ENCODE assay signal across 8 cellular contexts in genomic region chr10:71974489-71975011, GRCh38. TPM values are rescaled to one million over a fixed set of nuclear protein-coding genes. Genes with fewer than 3 reads are reported as not detected.
A peak's percentile ranks its signal among the peaks of the same experiment; 100 is the strongest.
DNase-seq lines count a peak whose midpoint lies in the region; ATAC-seq and TF ChIP-seq lines count a peak whose summit lies in the region.

No MANE protein-coding gene starts in this region.

- DNase-seq in AG04450 (ENCODE audit: low read depth, low spot score): no peak
- peak; percentile 51 for DNase-seq in HCT116 (ENCODE audit: low read depth, low spot score)
- peak; percentile 72 for DNase-seq in activated CD8-positive, alpha-beta memory T cell treated with anti-CD3 and anti-CD28 coated beads, Interleukin-2, amount 50 U/mL, for 48 hours
- DNase-seq in islet precursor cell: peak; percentile 71
- peak; percentile 43 to 67 for DNase-seq in stimulated activated naive CD8-positive, alpha-beta T cell treated with anti-CD3 and anti-CD28 coated beads, Interleukin-15, amount 100 ng/mL, for 72 hours
- no peak for DNase-seq in NOMO-1 treated with dmso at 0.1 percent for 144 hours (lab: John Stamatoyannopoulos, UW; ENCODE audit: unreplicated experiment)
- DNase-seq in WTC11 (ENCODE audit: low spot score): no peak
- no peak for DNase-seq in mucosa of descending colon

- BruUV-seq in HCT116 (replicated peaks; lab: Mats Ljungman, UMichigan): no TSS peak

- H3K36me3 Mint-ChIP-seq in WTC11: no peaks in the 10 kb centered on the region

- H3K27ac Mint-ChIP-seq in stimulated activated naive CD8-positive, alpha-beta T cell treated with anti-CD3 and anti-CD28 coated beads, Interleukin-15, amount 100 ng/mL, for 72 hours: no peak overlapping the region
- no peak overlapping the region for H3K27ac Mint-ChIP-seq in WTC11

- TF ChIP-seq CTCF in AG04450 (IDR thresholded peaks at IDR 0.05; ENCODE audit: low read depth, low read length): no peak
- no peak for TF ChIP-seq CTCF in HCT116 (IDR thresholded peaks at IDR 0.05 in 2 of 3, conservative IDR thresholded peaks at IDR 0.05 in 1 of 3; ENCODE audit: borderline replicate concordance in 1 of 3, insufficient read depth in 1 of 3, low read depth in 2 of 3, low read length in 2 of 3)
- no peak for TF ChIP-seq CTCF in WTC11 (IDR thresholded peaks at IDR 0.05)
- no peak for TF ChIP-seq CTCF in mucosa of descending colon (IDR thresholded peaks at IDR 0.05)

- no peak for TF ChIP-seq POLR2A in HCT116 (IDR thresholded peaks at IDR 0.05; ENCODE audit: borderline replicate concordance, extremely low read depth, insufficient read depth, insufficient read length)

- no peaks in the 10 kb centered on the region for H3K36me3 ChIP-seq in HCT116 (ENCODE audit: control insufficient read depth in 1 of 2, insufficient read depth in 2 of 2, low read length in 2 of 2)
- H3K36me3 ChIP-seq in mucosa of descending colon (ENCODE audit: low read depth): no peaks in the 10 kb centered on the region

- H3K4me1 Mint-ChIP-seq in stimulated activated naive CD8-positive, alpha-beta T cell treated with anti-CD3 and anti-CD28 coated beads, Interleukin-15, amount 100 ng/mL, for 72 hours: peaks cover 61% of the 10 kb centered on the region
- peaks cover 20% of the 10 kb centered on the region for H3K4me1 Mint-ChIP-seq in WTC11

- peak overlapping the region; percentile 73 for H3K4me2 ChIP-seq in HCT116 (ENCODE audit: low read length)

- CTCF ChIA-PET in AG04450 (lab: Charles Lee) (interaction anchor here (0.6 to 1.7 kb wide), 4 partner anchors 10 to 1936 kb away, joined by 3 to 4 read pairs (median 4); partner anchors contain the start of gene PLAU), HCT116 (lab: Charles Lee) (no interaction called here), WTC11 (lab: Charles Lee) (interaction anchor here (1.1 to 2.2 kb wide), 3 partner anchors 17 to 74 kb away, joined by 3 to 10 read pairs (median 7); no protein-coding TSS in a partner anchor)

- no peaks in the 10 kb centered on the region for H4K20me1 ChIP-seq in HCT116 (ENCODE audit: insufficient read depth)

- peaks cover 40 to 60% of the 10 kb centered on the region in 2 experiments for H3K4me1 ChIP-seq in HCT116 (ENCODE audit: control insufficient read depth in 1 of 2, insufficient read depth in 2 of 2, low read length in 2 of 2)
- H3K4me1 ChIP-seq in mucosa of descending colon (ENCODE audit: low read depth): peaks cover 12% of the 10 kb centered on the region

- peak overlapping the region; percentile 21 to 28 for H3K4me3 Mint-ChIP-seq in stimulated activated naive CD8-positive, alpha-beta T cell treated with anti-CD3 and anti-CD28 coated beads, Interleukin-15, amount 100 ng/mL, for 72 hours
- H3K4me3 Mint-ChIP-seq in WTC11: no peak overlapping the region

- peaks cover 3% of the 10 kb centered on the region for H3K27me3 Mint-ChIP-seq in stimulated activated naive CD8-positive, alpha-beta T cell treated with anti-CD3 and anti-CD28 coated beads, Interleukin-15, amount 100 ng/mL, for 72 hours
- H3K27me3 Mint-ChIP-seq in WTC11 (ENCODE audit: low read depth): no peaks in the 10 kb centered on the region

- RAD21 ChIA-PET in HCT116 (lab: Charles Lee; ENCODE audit: low non-redundant PET in 1 of 2, low total read pairs in 2 of 2, uncharacterized antibody in 2 of 2, unreplicated experiment in 2 of 2): interaction anchor here in 1 of 2 experiments (0.7 kb wide), 1 partner anchor 74 kb away, joined by 3 read pairs; no protein-coding TSS in a partner anchor

- POLR2A ChIA-PET in AG04450 (lab: Yijun Ruan, JAX): interaction anchor here (0.5 to 1.2 kb wide), 2 partner anchors 10 to 328 kb away, joined by 3 to 5 read pairs; partner anchors contain the start of gene CHST3
- POLR2A ChIA-PET in HCT116 (lab: Charles Lee): interaction anchor here (0.8 to 2.0 kb wide), 3 partner anchors 9 to 59 kb away, joined by 3 to 4 read pairs (median 4); no protein-coding TSS in a partner anchor
- POLR2A ChIA-PET in WTC11 (lab: Charles Lee): no interaction called here

- H3K79me2 ChIP-seq in HCT116 (ENCODE audit: insufficient read depth, low read length): peaks cover 91% of the 10 kb centered on the region

- H3K27me3 ChIP-seq in AG04450 (ENCODE audit: control insufficient read depth, insufficient read depth, low read length) (no peaks in the 10 kb centered on the region), HCT116 (ENCODE audit: insufficient read depth, low read length) (no peaks in the 10 kb centered on the region)

- H2AFZ ChIP-seq in HCT116 (ENCODE audit: low read depth, low read length, poor library complexity, severe bottlenecking): no peak overlapping the region

- H3K9me2 ChIP-seq in HCT116 (ENCODE audit: insufficient read depth): no peaks in the 10 kb centered on the region

- intact Hi-C loops in HCT116 (cut with micrococcal nuclease): no loop called here
- intact Hi-C loops in mucosa of descending colon (cut with DNase I, micrococcal nuclease): no loop called here

- peak overlapping the region; percentile 52 for H3K27ac ChIP-seq in AG04450 (ENCODE audit: low read depth, low read length)
- peak overlapping the region; percentile 90 for H3K27ac ChIP-seq in HCT116 (ENCODE audit: low read depth, low read length)

- no peak overlapping the region for H3K4me3 ChIP-seq in AG04450 (ENCODE audit: low read depth, low read length)
- peak overlapping the region in 1 of 2 experiments; percentile 27; a peak in 1 of 4 replicates for H3K4me3 ChIP-seq in HCT116 (replicated peaks in 1 of 2; ENCODE audit: low read depth in 1 of 2, low read length in 2 of 2)
- no peak overlapping the region for H3K4me3 ChIP-seq in mucosa of descending colon

- H3K9me3 ChIP-seq in AG04450 (ENCODE audit: control insufficient read depth, insufficient read depth, low read length) (no peaks in the 10 kb centered on the region), HCT116 (ENCODE audit: control insufficient read depth in 1 of 2, insufficient read depth in 1 of 2, low read depth in 1 of 2, low read length in 2 of 2) (no peaks in the 10 kb centered on the region), mucosa of descending colon (no peaks in the 10 kb centered on the region)

- H3K9me3 Mint-ChIP-seq in stimulated activated naive CD8-positive, alpha-beta T cell treated with anti-CD3 and anti-CD28 coated beads, Interleukin-15, amount 100 ng/mL, for 72 hours: no peaks in the 10 kb centered on the region
- H3K9me3 Mint-ChIP-seq in WTC11: no peaks in the 10 kb centered on the region

- no peak for TF ChIP-seq RAD21 in HCT116 (IDR thresholded peaks at IDR 0.05; ENCODE audit: low read depth)

- H3K9ac ChIP-seq in HCT116 (ENCODE audit: low read length): peak overlapping the region; percentile 50

- ATAC-seq in HCT116: peak; percentile 44
- ATAC-seq in stimulated activated naive CD8-positive, alpha-beta T cell treated with anti-CD3 and anti-CD28 coated beads, Interleukin-15, amount 100 ng/mL, for 72 hours: peak; percentile 96
- no peak for ATAC-seq in WTC11
- no peak for ATAC-seq in mucosa of descending colon

TF ChIP-seq in HCT116, 20 proteins besides CTCF, POLR2A, EP300 and RAD21 (continues in another document):
- TF ChIP-seq JUND (IDR thresholded peaks at IDR 0.05) (peak; percentile 76), ZBTB33 (IDR thresholded peaks at IDR 0.05; ENCODE audit: extremely low read depth, insufficient replicate concordance, low read length) (no peak), ELF1 (IDR thresholded peaks at IDR 0.05; ENCODE audit: borderline replicate concordance, low read depth) (no peak)

TF ChIP-seq in WTC11, 78 proteins besides CTCF, POLR2A, EP300 and RAD21 (continues in another document):
- TF ChIP-seq ZBTB21 (CRISPR knock-in tag; IDR thresholded peaks at IDR 0.05; ENCODE audit: borderline replicate concordance) (no peak), FOXK1 (CRISPR knock-in tag; IDR thresholded peaks at IDR 0.05) (no peak), ATF6 (CRISPR knock-in tag; IDR thresholded peaks at IDR 0.05) (no peak)
- TF ChIP-seq, protein P1, sequence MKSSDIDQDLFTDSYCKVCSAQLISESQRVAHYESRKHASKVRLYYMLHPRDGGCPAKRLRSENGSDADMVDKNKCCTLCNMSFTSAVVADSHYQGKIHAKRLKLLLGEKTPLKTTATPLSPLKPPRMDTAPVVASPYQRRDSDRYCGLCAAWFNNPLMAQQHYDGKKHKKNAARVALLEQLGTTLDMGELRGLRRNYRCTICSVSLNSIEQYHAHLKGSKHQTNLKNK (CRISPR knock-in tag; IDR thresholded peaks at IDR 0.05): no peak

RNA-seq across cellular contexts. Expression of gene CHST3, which starts 10.4 kb away (rescaled TPM):
- 4.6 and 5.0 TPM in 2 replicates for polyA plus RNA-seq in AG04450 (2011; rRNA removed)
- 8.5 and 8.9 TPM in 2 replicates for polyA minus RNA-seq in AG04450 (2011; rRNA and poly(A)+ RNA removed)
- 10.6 TPM for total RNA-seq in HCT116 (2021; ENCODE audit: unreplicated experiment)
- 7.3 and 7.8 TPM in 2 replicates for polyA plus RNA-seq in HCT116 (2012)
- total RNA-seq in WTC11 (2021): 5.6 to 7.0 TPM (median 5.9 TPM) in 3 replicates
- total RNA-seq in mucosa of descending colon: 10 to 100 TPM in 1 of 3 donors, 1 to 10 TPM in 2; 1.1 to 15.7 (median 3.1) TPM

Comparison
In these comparisons a context has a peak if more than half of its experiments do, and no peak if none do; other contexts are left out.
1. DNase-seq: peak in HCT116 (single experiment), activated CD8-positive, alpha-beta memory T cell treated with anti-CD3 and anti-CD28 coated beads, Interleukin-2, amount 50 U/mL, for 48 hours (single experiment), islet precursor cell (single experiment) and stimulated activated naive CD8-positive, alpha-beta T cell treated with anti-CD3 and anti-CD28 coated beads, Interleukin-15, amount 100 ng/mL, for 72 hours (2 of 2); none in AG04450 (single experiment), NOMO-1 treated with dmso at 0.1 percent for 144 hours (single experiment), WTC11 (single experiment) and mucosa of descending colon (0 of 3).
2. ATAC-seq: peak in HCT116 (single experiment) and stimulated activated naive CD8-positive, alpha-beta T cell treated with anti-CD3 and anti-CD28 coated beads, Interleukin-15, amount 100 ng/mL, for 72 hours (single experiment); none in WTC11 (single experiment) and mucosa of descending colon (single experiment).